27 cellular contexts compared by ENCODE assay signal in the genomic region with DNA sequence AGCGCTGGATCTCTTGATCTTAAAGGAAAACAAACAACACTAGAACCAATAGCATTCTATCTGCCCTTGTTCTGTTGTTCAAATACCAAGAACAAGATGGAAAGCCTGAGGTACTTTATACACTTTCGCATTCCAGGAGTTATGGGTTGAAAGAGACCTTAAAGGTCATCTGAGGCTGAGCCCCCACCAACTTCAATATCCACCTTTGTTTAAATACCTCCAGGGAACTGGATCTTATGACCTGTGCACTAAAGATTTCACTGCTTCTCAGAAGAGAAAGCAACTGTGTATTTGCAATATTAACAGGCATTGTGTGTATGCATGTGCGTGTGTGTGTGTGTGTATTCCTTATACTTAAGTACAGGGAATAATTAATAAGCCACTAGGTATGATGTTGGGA.
"Had no signal": no experiment of that assay in that cellular context is flagged by ENCODE, and none has a peak within 500 bp of the region (broad histone marks: within the 10 kb centered on the region; RNA-seq: fewer than 3 reads in every experiment).

No MANE protein-coding gene starts in this region.

- H3K9me3 Mint-ChIP-seq: stimulated activated naive B cell treated with anti-CD40 and anti-IgM and Interleukin-4, amounts not matched to agents 10 μg/mL and 1 μg/mL and 100 μg/mL, for 72 hours; type B pancreatic cell had no signal

- H3K27me3 ChIP-seq: stomach, suprapubic skin, testis, thyroid gland, tibial artery, tibial nerve, transverse colon, upper lobe of left lung, upper lobe of right lung, uterus, vagina had no signal

- H3K27ac Mint-ChIP-seq: stimulated activated effector memory CD8-positive, alpha-beta T cell treated with anti-CD3 and anti-CD28 coated beads, Interleukin-12 subunit alpha, Interleukin-12 subunit beta, amount 100 ng/mL, for 72 hours; stimulated activated naive B cell treated with anti-CD40 and anti-IgM and Interleukin-4, amounts not matched to agents 10 μg/mL and 1 μg/mL and 100 μg/mL, for 72 hours; stimulated activated naive CD8-positive, alpha-beta T cell treated with anti-CD3 and anti-CD28 coated beads, Interleukin-15, amount 100 ng/mL, for 72 hours; stimulated activated naive CD8-positive, alpha-beta T cell treated with anti-CD3 and anti-CD28 coated beads, Interleukin-15, Interleukin-2, amounts not matched to agents 100 ng/mL and 50 ng/mL, for 24 hours; type B pancreatic cell had no signal

- H3K4me1 ChIP-seq: stomach, suprapubic skin, testis, thyroid gland, tibial artery, tibial nerve, transverse colon, upper lobe of left lung, upper lobe of right lung, uterus, vagina had no signal

- DNase-seq: stimulated activated CD4-positive, alpha-beta T cell treated with anti-CD3 and anti-CD28 coated beads, Interleukin-2, amount 100 ng/mL, for 48 hours; stimulated activated CD4-positive, alpha-beta T cell treated with anti-CD3 and anti-CD28 coated beads, Interleukin-4, amount 100 ng/mL, for 1 hour; stimulated activated CD4-positive, alpha-beta T cell treated with anti-CD3 and anti-CD28 coated beads, Interleukin-4, amount 100 ng/mL, for 24 hours; stimulated activated CD4-positive, alpha-beta T cell treated with anti-CD3 and anti-CD28 coated beads, Interleukin-4, amount 100 ng/mL, for 4 hours; stimulated activated CD8-positive, alpha-beta memory T cell treated with anti-CD3 and anti-CD28 coated beads, Interleukin-4, amount 100 ng/mL, for 48 hours; stimulated activated naive B cell treated with anti-CD40 and anti-IgM and Interleukin-4, amounts not matched to agents 10 μg/mL and 1 μg/mL and 100 μg/mL, for 72 hours; stimulated activated naive CD4-positive, alpha-beta T cell; stimulated activated naive CD4-positive, alpha-beta T cell treated with Interleukin-2 at 50 U/mL for 16 hours; stimulated activated naive CD8-positive, alpha-beta T cell treated with anti-CD3 and anti-CD28 coated beads, Interleukin-15, amount 100 ng/mL, for 72 hours; stimulated activated naive CD8-positive, alpha-beta T cell treated with anti-CD3 and anti-CD28 coated beads, Interleukin-15, Interleukin-2, amounts not matched to agents 100 U/mL and 50 U/mL, for 24 hours; stomach; substantia nigra; testis; thyroid gland; tibial artery; transverse colon; upper lobe of left lung; upper lobe of right lung; uterus had no signal

- H3K4me3 Mint-ChIP-seq: stimulated activated effector memory CD8-positive, alpha-beta T cell treated with anti-CD3 and anti-CD28 coated beads, Interleukin-12 subunit alpha, Interleukin-12 subunit beta, amount 100 ng/mL, for 72 hours; stimulated activated memory B cell treated with anti-CD40 and anti-IgM and Interleukin-4, amounts not matched to agents 10 μg/mL and 1 μg/mL and 100 μg/mL, for 72 hours; stimulated activated naive B cell treated with anti-CD40 and anti-IgM and Interleukin-4, amounts not matched to agents 10 μg/mL and 1 μg/mL and 100 μg/mL, for 72 hours; stimulated activated naive CD8-positive, alpha-beta T cell treated with anti-CD3 and anti-CD28 coated beads, Interleukin-15, amount 100 ng/mL, for 72 hours; stimulated activated naive CD8-positive, alpha-beta T cell treated with anti-CD3 and anti-CD28 coated beads, Interleukin-15, Interleukin-2, amounts not matched to agents 100 ng/mL and 50 ng/mL, for 24 hours; type B pancreatic cell had no signal

- ATAC-seq: stimulated activated effector memory CD8-positive, alpha-beta T cell treated with anti-CD3 and anti-CD28 coated beads, Interleukin-12 subunit alpha, Interleukin-12 subunit beta, amount 100 ng/mL, for 72 hours; stimulated activated memory B cell treated with anti-CD40 and anti-IgM and Interleukin-4, amounts not matched to agents 10 μg/mL and 1 μg/mL and 100 μg/mL, for 72 hours; stimulated activated naive B cell treated with anti-CD40 and anti-IgM and Interleukin-4, amounts not matched to agents 10 μg/mL and 1 μg/mL and 100 μg/mL, for 72 hours; stimulated activated naive CD8-positive, alpha-beta T cell treated with anti-CD3 and anti-CD28 coated beads, Interleukin-15, amount 100 ng/mL, for 72 hours; stimulated activated naive CD8-positive, alpha-beta T cell treated with anti-CD3 and anti-CD28 coated beads, Interleukin-15, Interleukin-2, amounts not matched to agents 100 U/mL and 50 U/mL, for 24 hours; upper lobe of right lung had no signal

- H3K27me3 Mint-ChIP-seq: stimulated activated memory B cell treated with anti-CD40 and anti-IgM and Interleukin-4, amounts not matched to agents 10 μg/mL and 1 μg/mL and 100 μg/mL, for 72 hours; stimulated activated naive B cell treated with anti-CD40 and anti-IgM and Interleukin-4, amounts not matched to agents 10 μg/mL and 1 μg/mL and 100 μg/mL, for 72 hours; stimulated activated naive CD8-positive, alpha-beta T cell treated with anti-CD3 and anti-CD28 coated beads, Interleukin-15, amount 100 ng/mL, for 72 hours; stimulated activated naive CD8-positive, alpha-beta T cell treated with anti-CD3 and anti-CD28 coated beads, Interleukin-15, Interleukin-2, amounts not matched to agents 100 ng/mL and 50 ng/mL, for 24 hours had no signal

- H3K36me3 ChIP-seq: stomach, suprapubic skin, thoracic aorta, thyroid gland, tibial artery, tibial nerve, transverse colon, upper lobe of left lung, upper lobe of right lung, uterus, vagina had no signal

- H3K4me3 ChIP-seq: stomach, suprapubic skin, testis, thoracic aorta, thyroid gland, tibial artery, tibial nerve, transverse colon, upper lobe of left lung, upper lobe of right lung, uterus, vagina had no signal

- H3K36me3 Mint-ChIP-seq: stimulated activated effector memory CD8-positive, alpha-beta T cell treated with anti-CD3 and anti-CD28 coated beads, Interleukin-12 subunit alpha, Interleukin-12 subunit beta, amount 100 ng/mL, for 72 hours; type B pancreatic cell had no signal

- H3K27ac ChIP-seq: stomach, suprapubic skin, testis, thoracic aorta, thyroid gland, tibial artery, tibial nerve, transverse colon, upper lobe of left lung, upper lobe of right lung, uterus, vagina had no signal
